ENCODE assay signal across 11 cellular contexts in genomic region chr2:36539631-36540030, GRCh38. TPM values are rescaled to one million over a fixed set of nuclear protein-coding genes. Genes with fewer than 3 reads are reported as not detected.
DNase-seq lines count a peak whose midpoint lies in the region; ATAC-seq and TF ChIP-seq lines count a peak whose summit lies in the region.
"Had no signal": no experiment of that assay in that cellular context is flagged by ENCODE, and none has a peak within 500 bp of the region (broad histone marks: within the 10 kb centered on the region; RNA-seq: fewer than 3 reads in every experiment).

No MANE protein-coding gene starts in this region.

- intact Hi-C loops in CD4-positive, alpha-beta T cell (cut with DNase I, micrococcal nuclease), result no loop called here

- no peak overlapping the region for H3K4me3 Mint-ChIP-seq in CD4-positive, alpha-beta T cell

- no peak overlapping the region for H3K27ac ChIP-seq in CD4-positive, alpha-beta T cell (ENCODE audit: low read depth, low read length)
- H3K27ac ChIP-seq: BLaER1 treated with 17β-estradiol and CSF1 and Interleukin-3, amounts not matched to agents 10 nM and 100 nM; hepatocyte had no signal

- H3K4me1 Mint-ChIP-seq in CD4-positive, alpha-beta T cell (ENCODE audit: low read depth), result no peaks in the 10 kb centered on the region

- POLR2A ChIA-PET in CD4-positive, alpha-beta T cell (lab: Charles Lee), result no interaction called here

- DNase-seq in AG20443 (ENCODE audit: low spot score) (peak; percentile 43), RPMI7951 (ENCODE audit: low read depth) (peak; percentile 47), islet precursor cell (no peak), NCI-H510A treated with DMSO at 0.1 percent for 48 hours (lab: John Stamatoyannopoulos, UW) (no peak), NCI-H2081 (lab: John Stamatoyannopoulos, UW) (no peak)
- no peak for DNase-seq in CD4-positive, alpha-beta T cell
- DNase-seq: stimulated activated CD4-positive, alpha-beta T cell treated with anti-CD3 and anti-CD28 coated beads, Interleukin-1b, Interleukin-23, amount 100 ng/mL, for 48 hours had no signal

- H3K36me3 Mint-ChIP-seq in CD4-positive, alpha-beta T cell (ENCODE audit: low read depth), result peaks cover 2% of the 10 kb centered on the region

- H3K9me3 Mint-ChIP-seq in CD4-positive, alpha-beta T cell, result no peaks in the 10 kb centered on the region

- no peaks in the 10 kb centered on the region for H3K27me3 Mint-ChIP-seq in CD4-positive, alpha-beta T cell

- TF ChIP-seq CTCF in CD4-positive, alpha-beta T cell (IDR thresholded peaks at IDR 0.05), result no peak

- peak; percentile 80 for ATAC-seq in GM19452 (IDR thresholded peaks at IDR 0.05; ENCODE audit: unreplicated experiment)
- peak; percentile 59 for ATAC-seq in HG03045 (IDR thresholded peaks at IDR 0.05; ENCODE audit: unreplicated experiment)
- ATAC-seq in CD4-positive, alpha-beta T cell (ENCODE audit: poor library complexity), result no peak

- no peak overlapping the region for H3K27ac Mint-ChIP-seq in CD4-positive, alpha-beta T cell

- H3K9me3 ChIP-seq in CD4-positive, alpha-beta T cell (ENCODE audit: control insufficient read depth, low read length), result no peaks in the 10 kb centered on the region

- H3K27me3 ChIP-seq in CD4-positive, alpha-beta T cell (ENCODE audit: control insufficient read depth, insufficient read depth, low read length), result no peaks in the 10 kb centered on the region
- H3K27me3 ChIP-seq: BLaER1 treated with 17β-estradiol and CSF1 and Interleukin-3, amounts not matched to agents 10 nM and 100 nM; hepatocyte had no signal

- CTCF ChIA-PET in CD4-positive, alpha-beta T cell (lab: Charles Lee), result no interaction called here

RNA-seq across cellular contexts. Expression of gene FEZ2, which starts 58.3 kb away (rescaled TPM):
- total RNA-seq in RPMI7951 (2014; rRNA removed; shearing (Covaris generic)), result 68.3 and 89.8 TPM in 2 replicates
- total RNA-seq in CD4-positive, alpha-beta T cell, result 1 to 10 TPM; 4.8 to 5.6 TPM

Comparison
In these comparisons a context has a peak if more than half of its experiments do, and no peak if none do; other contexts are left out.
1. DNase-seq: peak in AG20443 (single experiment) and RPMI7951 (single experiment); none in islet precursor cell (single experiment), NCI-H510A treated with DMSO at 0.1 percent for 48 hours (single experiment), NCI-H2081 (0 of 2) and CD4-positive, alpha-beta T cell (0 of 10).
2. RNA of gene FEZ2, which starts 58.3 kb away (total RNA-seq): 68.3 to 89.8 TPM in RPMI7951; 4.8 to 5.6 TPM in CD4-positive, alpha-beta T cell; every median in the first group is over 10 times any median in the second.